Comparison of ENCODE assay signal across 9 cellular contexts in the genomic region with DNA sequence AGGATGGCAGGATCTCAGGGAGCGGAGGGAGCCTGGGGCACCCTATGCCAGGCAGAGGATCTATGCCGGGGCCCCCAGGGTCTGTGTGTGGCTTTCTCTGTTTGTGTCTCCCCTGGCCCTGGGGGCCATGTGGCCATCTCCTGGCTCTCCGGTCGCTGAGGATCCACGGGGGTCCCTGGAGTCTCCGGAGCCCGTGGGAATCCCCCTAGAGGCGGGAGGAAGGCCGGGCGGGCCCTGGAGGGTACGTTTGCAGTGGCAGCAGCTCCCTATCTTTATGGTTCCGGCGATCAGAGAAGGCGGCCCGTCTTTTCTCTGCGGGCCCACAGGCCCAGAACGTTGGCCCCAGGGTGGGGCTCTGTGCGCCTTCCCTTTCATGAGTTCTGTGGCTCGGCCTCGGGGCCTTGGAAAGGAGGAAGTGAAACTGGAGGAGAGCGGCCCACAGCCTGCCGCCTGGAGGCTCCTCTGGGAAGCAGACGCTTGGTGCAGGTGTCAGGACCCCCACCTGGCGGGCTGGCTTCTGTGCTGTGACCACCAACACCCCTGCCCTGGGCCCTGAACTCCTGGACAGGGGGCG.
DNase-seq lines count a peak whose midpoint lies in the region; ATAC-seq and TF ChIP-seq lines count a peak whose summit lies in the region.
"Had no signal": no experiment of that assay in that cellular context is flagged by ENCODE, and none has a peak within 500 bp of the region (broad histone marks: within the 10 kb centered on the region; RNA-seq: fewer than 3 reads in every experiment).

No MANE protein-coding gene starts in this region.

- H3K27ac ChIP-seq in lower lobe of right lung (peak overlapping the region; percentile 68), prostate gland (no peak overlapping the region)
- H3K27ac ChIP-seq: SK-N-MC had no signal

- H3K36me3 Mint-ChIP-seq in activated CD4-positive, alpha-beta memory T cell treated with anti-CD3 and anti-CD28 coated beads, Interleukin-2, amount 10 ng/mL, durations not matched to agents 7 days and 5 days (ENCODE audit: low read depth) = no peaks in the 10 kb centered on the region
- no peaks in the 10 kb centered on the region for H3K36me3 Mint-ChIP-seq in activated CD4-positive, alpha-beta memory T cell treated with anti-CD3 and anti-CD28 coated beads for 36 hours
- no peaks in the 10 kb centered on the region for H3K36me3 Mint-ChIP-seq in activated T-cell treated with anti-CD3 and anti-CD28 coated beads, Interleukin-2, amount 50 U/mL, for 72 hours (ENCODE audit: insufficient read depth in 2 of 2)

- no peaks in the 10 kb centered on the region for H3K27me3 Mint-ChIP-seq in activated CD4-positive, alpha-beta memory T cell treated with anti-CD3 and anti-CD28 coated beads, Interleukin-2, amount 10 ng/mL, durations not matched to agents 7 days and 5 days
- H3K27me3 Mint-ChIP-seq in activated CD4-positive, alpha-beta memory T cell treated with anti-CD3 and anti-CD28 coated beads for 36 hours = no peaks in the 10 kb centered on the region
- H3K27me3 Mint-ChIP-seq in activated T-cell treated with anti-CD3 and anti-CD28 coated beads, Interleukin-2, amount 50 U/mL, for 72 hours (ENCODE audit: low read depth) = no peaks in the 10 kb centered on the region

- H3K4me1 Mint-ChIP-seq in activated CD4-positive, alpha-beta memory T cell treated with anti-CD3 and anti-CD28 coated beads, Interleukin-2, amount 10 ng/mL, durations not matched to agents 7 days and 5 days = peaks cover 12% of the 10 kb centered on the region
- H3K4me1 Mint-ChIP-seq in activated CD4-positive, alpha-beta memory T cell treated with anti-CD3 and anti-CD28 coated beads for 36 hours (ENCODE audit: low read depth) = peaks cover 19% of the 10 kb centered on the region
- H3K4me1 Mint-ChIP-seq in activated T-cell treated with anti-CD3 and anti-CD28 coated beads, Interleukin-2, amount 50 U/mL, for 72 hours (ENCODE audit: low read depth) = peaks cover 27% of the 10 kb centered on the region

- DNase-seq in activated CD4-positive, alpha-beta memory T cell treated with anti-CD3 and anti-CD28 coated beads, Interleukin-2, amount 10 ng/mL, durations not matched to agents 7 days and 5 days = no peak
- no peak for DNase-seq in activated CD4-positive, alpha-beta memory T cell treated with anti-CD3 and anti-CD28 coated beads for 36 hours
- DNase-seq in activated T-cell treated with anti-CD3 and anti-CD28 coated beads, Interleukin-2, amount 50 U/mL, for 72 hours = no peak
- DNase-seq in lower lobe of right lung (peak; percentile 82), prostate gland (ENCODE audit: low spot score) (no peak), NCI-H748 (lab: John Stamatoyannopoulos, UW; ENCODE audit: unreplicated experiment) (no peak), cortex of kidney (lab: John Stamatoyannopoulos, UW) (no peak)

- H3K36me3 ChIP-seq in lower lobe of right lung = no peaks in the 10 kb centered on the region
- no peaks in the 10 kb centered on the region for H3K36me3 ChIP-seq in prostate gland

- intact Hi-C loops in activated CD4-positive, alpha-beta memory T cell treated with anti-CD3 and anti-CD28 coated beads for 36 hours (cut with micrococcal nuclease) = loop anchor here (10.0 kb wide), 1 partner anchor 332 kb away; no protein-coding TSS in a partner anchor
- intact Hi-C loops in lower lobe of right lung (cut with DNase I) = no loop called here
- intact Hi-C loops in prostate gland (cut with DNase I) = loop anchor here (5.0 kb wide), 1 partner anchor 210 kb away; no protein-coding TSS in a partner anchor

- H3K4me1 ChIP-seq in lower lobe of right lung (peaks cover 16% of the 10 kb centered on the region), prostate gland (replicated peaks) (no peaks in the 10 kb centered on the region)

- ATAC-seq in HG03342 (IDR thresholded peaks at IDR 0.05; ENCODE audit: unreplicated experiment) (peak; percentile 74), lower lobe of right lung (peak; percentile 50 to 59)
- no peak for ATAC-seq in activated T-cell treated with anti-CD3 and anti-CD28 coated beads, Interleukin-2, amount 50 U/mL, for 72 hours (replicated peaks in 1 of 2)

- TF ChIP-seq CTCF in lower lobe of right lung (IDR thresholded peaks at IDR 0.05) (peak; percentile 40), prostate gland (IDR thresholded peaks at IDR 0.05) (peak in 2 of 4 experiments; percentile 5 to 51)

- no peak for TF ChIP-seq POLR2A in prostate gland (IDR thresholded peaks at IDR 0.05)

- H3K27me3 ChIP-seq in lower lobe of right lung (ENCODE audit: low read depth) = no peaks in the 10 kb centered on the region
- no peaks in the 10 kb centered on the region for H3K27me3 ChIP-seq in prostate gland (replicated peaks; ENCODE audit: insufficient read depth)

- CTCF ChIA-PET in activated CD4-positive, alpha-beta memory T cell treated with anti-CD3 and anti-CD28 coated beads, Interleukin-2, amount 10 ng/mL, durations not matched to agents 7 days and 5 days (lab: Charles Lee) = interaction anchor here (1.0 kb wide), 1 partner anchor 99 kb away, joined by 3 read pairs; no protein-coding TSS in a partner anchor
- CTCF ChIA-PET in activated CD4-positive, alpha-beta memory T cell treated with anti-CD3 and anti-CD28 coated beads for 36 hours (lab: Charles Lee) = interaction anchor here (1.0 to 2.8 kb wide), 3 partner anchors 99 to 565 kb away, joined by 3 to 11 read pairs (median 5); no protein-coding TSS in a partner anchor

- H3K4me3 Mint-ChIP-seq in activated CD4-positive, alpha-beta memory T cell treated with anti-CD3 and anti-CD28 coated beads, Interleukin-2, amount 10 ng/mL, durations not matched to agents 7 days and 5 days = no peak overlapping the region
- H3K4me3 Mint-ChIP-seq in activated CD4-positive, alpha-beta memory T cell treated with anti-CD3 and anti-CD28 coated beads for 36 hours = no peak overlapping the region
- H3K4me3 Mint-ChIP-seq in activated T-cell treated with anti-CD3 and anti-CD28 coated beads, Interleukin-2, amount 50 U/mL, for 72 hours = peak overlapping the region; percentile 57 to 62

- peak overlapping the region; percentile 16 for H3K27ac Mint-ChIP-seq in activated CD4-positive, alpha-beta memory T cell treated with anti-CD3 and anti-CD28 coated beads, Interleukin-2, amount 10 ng/mL, durations not matched to agents 7 days and 5 days
- H3K27ac Mint-ChIP-seq in activated CD4-positive, alpha-beta memory T cell treated with anti-CD3 and anti-CD28 coated beads for 36 hours = no peak overlapping the region
- H3K27ac Mint-ChIP-seq in activated T-cell treated with anti-CD3 and anti-CD28 coated beads, Interleukin-2, amount 50 U/mL, for 72 hours = peak overlapping the region; percentile 75

- no peaks in the 10 kb centered on the region for H3K9me3 Mint-ChIP-seq in activated CD4-positive, alpha-beta memory T cell treated with anti-CD3 and anti-CD28 coated beads, Interleukin-2, amount 10 ng/mL, durations not matched to agents 7 days and 5 days
- H3K9me3 Mint-ChIP-seq in activated CD4-positive, alpha-beta memory T cell treated with anti-CD3 and anti-CD28 coated beads for 36 hours = no peaks in the 10 kb centered on the region
- H3K9me3 Mint-ChIP-seq in activated T-cell treated with anti-CD3 and anti-CD28 coated beads, Interleukin-2, amount 50 U/mL, for 72 hours = no peaks in the 10 kb centered on the region

- POLR2A ChIA-PET in activated CD4-positive, alpha-beta memory T cell treated with anti-CD3 and anti-CD28 coated beads, Interleukin-2, amount 10 ng/mL, durations not matched to agents 7 days and 5 days (lab: Charles Lee) = no interaction called here
- POLR2A ChIA-PET in activated CD4-positive, alpha-beta memory T cell treated with anti-CD3 and anti-CD28 coated beads for 36 hours (lab: Charles Lee) = no interaction called here

- H3K9me3 ChIP-seq in lower lobe of right lung (no peaks in the 10 kb centered on the region), prostate gland (no peaks in the 10 kb centered on the region)

- H3K4me3 ChIP-seq in lower lobe of right lung (peak overlapping the region; percentile 33), prostate gland (no peak overlapping the region)
- H3K4me3 ChIP-seq: SK-N-MC had no signal

- 50% methylated on average over 24 of the region's 25 CpGs for WGBS in prostate gland

Comparison
In these comparisons a context has a peak if more than half of its experiments do, and no peak if none do; other contexts are left out.
1. H3K4me3 Mint-ChIP-seq: peak in activated T-cell treated with anti-CD3 and anti-CD28 coated beads, Interleukin-2, amount 50 U/mL, for 72 hours (2 of 2); none in activated CD4-positive, alpha-beta memory T cell treated with anti-CD3 and anti-CD28 coated beads, Interleukin-2, amount 10 ng/mL, durations not matched to agents 7 days and 5 days (single experiment) and activated CD4-positive, alpha-beta memory T cell treated with anti-CD3 and anti-CD28 coated beads for 36 hours (single experiment).
2. ATAC-seq: peak in HG03342 (single experiment) and lower lobe of right lung (2 of 2); none in activated T-cell treated with anti-CD3 and anti-CD28 coated beads, Interleukin-2, amount 50 U/mL, for 72 hours (0 of 2).